In the genomic region with DNA sequence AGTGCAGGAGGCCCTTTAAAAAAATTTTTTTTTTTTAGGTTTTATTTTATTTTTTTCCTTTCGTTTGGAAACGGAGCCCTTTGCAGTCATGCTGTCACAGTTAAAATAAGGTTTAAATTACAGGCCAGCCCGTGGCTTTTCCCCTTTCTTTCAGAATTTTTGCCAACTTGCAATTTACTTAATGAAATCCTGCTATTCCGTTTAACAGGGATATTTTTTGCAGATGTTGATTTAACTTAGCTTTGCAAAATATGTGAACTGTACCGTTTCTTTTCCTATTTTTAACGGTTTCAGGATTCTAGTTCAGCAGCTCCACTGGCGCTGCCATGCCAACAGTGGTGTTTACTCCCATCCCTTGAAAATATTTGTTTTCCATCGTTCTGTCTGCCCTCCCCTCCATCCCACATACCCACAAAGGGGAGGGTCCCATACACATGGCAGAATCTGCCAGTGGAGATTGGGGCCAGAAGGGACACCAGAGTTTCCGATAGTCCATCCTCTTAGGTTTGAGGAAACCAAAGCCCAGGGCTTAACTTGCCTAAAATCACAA, we compare ENCODE assay signal across 24 cellular contexts. TPM values are rescaled to one million over a fixed set of nuclear protein-coding genes. Genes with fewer than 3 reads are reported as not detected.
DNase-seq lines count a peak whose midpoint lies in the region; ATAC-seq and TF ChIP-seq lines count a peak whose summit lies in the region.
"Had no signal": no experiment of that assay in that cellular context is flagged by ENCODE, and none has a peak within 500 bp of the region (broad histone marks: within the 10 kb centered on the region; RNA-seq: fewer than 3 reads in every experiment).

No MANE protein-coding gene starts in this region.

- H3K9me2 ChIP-seq in hepatocyte (replicated peaks; ENCODE audit: insufficient read depth): no peaks in the 10 kb centered on the region

- no peak overlapping the region for H3K4me3 Mint-ChIP-seq in activated naive CD4-positive, alpha-beta T cell treated with anti-CD3 and anti-CD28 coated beads, Interleukin-2, amount 10 ng/mL, durations not matched to agents 7 days and 5 days
- H3K4me3 Mint-ChIP-seq: activated CD4-positive, alpha-beta memory T cell treated with anti-CD3 and anti-CD28 coated beads, Interleukin-2, amount 10 ng/mL, durations not matched to agents 7 days and 5 days; activated naive CD8-positive, alpha-beta T cell treated with anti-CD3 and anti-CD28 coated beads, Interleukin-2, amount 50 U/mL, for 24 hours; B cell; stimulated activated naive B cell treated with anti-CD40 and anti-IgM and Interleukin-4, amounts not matched to agents 10 μg/mL and 1 μg/mL and 100 μg/mL, for 72 hours; T-cell had no signal

- H3K27ac ChIP-seq in hepatocyte: peak overlapping the region; percentile 45
- H3K27ac ChIP-seq: neutrophil, testis had no signal

- no peak overlapping the region for H2AFZ ChIP-seq in hepatocyte

- 60% methylated on average over 9 of the region's 9 CpGs for WGBS in hepatocyte (ENCODE audit: low lambda C conversion rate, missing lambda C conversion rate)

- peaks cover 36% of the 10 kb centered on the region for H4K20me1 ChIP-seq in hepatocyte (ENCODE audit: insufficient read depth, poor library complexity, severe bottlenecking)

- ATAC-seq in left cardiac atrium: no peak
- ATAC-seq in Right ventricle myocardium inferior: no peak
- ATAC-seq in sciatic nerve: peak; percentile 46
- ATAC-seq in GM21825 (IDR thresholded peaks at IDR 0.05; ENCODE audit: unreplicated experiment): no peak
- ATAC-seq: activated naive CD8-positive, alpha-beta T cell treated with anti-CD3 and anti-CD28 coated beads, Interleukin-2, amount 50 U/mL, for 24 hours; body of pancreas; stimulated activated naive B cell treated with anti-CD40 and anti-IgM and Interleukin-4, amounts not matched to agents 10 μg/mL and 1 μg/mL and 100 μg/mL, for 72 hours; T-cell had no signal

- H3K4me2 ChIP-seq in hepatocyte: no peak overlapping the region

- CTCF ChIA-PET in activated naive CD4-positive, alpha-beta T cell treated with anti-CD3 and anti-CD28 coated beads, Interleukin-2, amount 10 ng/mL, durations not matched to agents 7 days and 5 days (lab: Charles Lee): interaction anchor here (0.7 kb wide), 1 partner anchor 70 kb away, joined by 3 read pairs; no protein-coding TSS in a partner anchor

- peaks cover 31% of the 10 kb centered on the region for H3K4me1 ChIP-seq in hepatocyte (ENCODE audit: insufficient read depth)

- H3K4me3 ChIP-seq in hepatocyte: no peak overlapping the region
- H3K4me3 ChIP-seq: body of pancreas, lung, testis had no signal

- DNase-seq in left cardiac atrium (peak; percentile 5), Right ventricle myocardium inferior (ENCODE audit: missing footprints) (no peak), hepatocyte (ENCODE audit: low spot score) (no peak), sciatic nerve (ENCODE audit: low spot score) (no peak), cerebellar cortex (ENCODE audit: low spot score) (no peak)
- no peak for DNase-seq in activated CD4-positive, alpha-beta T cell treated with anti-CD3 and anti-CD28 coated beads for 1 hour
- no peak for DNase-seq in activated naive CD4-positive, alpha-beta T cell treated with anti-CD3 and anti-CD28 coated beads, Interleukin-2, amount 10 ng/mL, durations not matched to agents 7 days and 5 days
- DNase-seq: activated CD4-positive, alpha-beta memory T cell treated with anti-CD3 and anti-CD28 coated beads, Interleukin-2, amount 10 ng/mL, durations not matched to agents 7 days and 5 days; activated naive CD8-positive, alpha-beta T cell treated with anti-CD3 and anti-CD28 coated beads, Interleukin-2, amount 50 U/mL, for 24 hours; GF-D8; Karpas-422; MV-4-11; NCI-H1694 treated with DMSO at 0.1 percent for 48 hours; NCI-H524 treated with DMSO at 0.1 percent for 48 hours; NK-92 treated with Interleukin-12 subunit alpha and Interleukin-12 subunit beta, amount 100 ng/mL, for 24 hours; stimulated activated CD4-positive, alpha-beta T cell treated with anti-CD3 and anti-CD28 coated beads, Interleukin-4, amount 100 ng/mL, for 1 hour; stimulated activated naive B cell treated with anti-CD40 and anti-IgM and Interleukin-4, amounts not matched to agents 10 μg/mL and 1 μg/mL and 100 μg/mL, for 72 hours; T-cell; testis had no signal

- TF ChIP-seq CTCF in hepatocyte (IDR thresholded peaks at IDR 0.05; ENCODE audit: poor library complexity): no peak

- H3K9me3 Mint-ChIP-seq in activated naive CD4-positive, alpha-beta T cell treated with anti-CD3 and anti-CD28 coated beads, Interleukin-2, amount 10 ng/mL, durations not matched to agents 7 days and 5 days: peaks cover 6% of the 10 kb centered on the region

- H3K4me1 Mint-ChIP-seq in activated naive CD4-positive, alpha-beta T cell treated with anti-CD3 and anti-CD28 coated beads, Interleukin-2, amount 10 ng/mL, durations not matched to agents 7 days and 5 days: peaks cover 9% of the 10 kb centered on the region

- no peaks in the 10 kb centered on the region for H3K36me3 ChIP-seq in hepatocyte (replicated peaks; ENCODE audit: insufficient read depth, low read depth)
- H3K36me3 ChIP-seq: neutrophil had no signal

- H3K27me3 Mint-ChIP-seq in activated naive CD4-positive, alpha-beta T cell treated with anti-CD3 and anti-CD28 coated beads, Interleukin-2, amount 10 ng/mL, durations not matched to agents 7 days and 5 days: peaks cover 39% of the 10 kb centered on the region

- intact Hi-C loops in left cardiac atrium (cut with DNase I) (no loop called here), Right ventricle myocardium inferior (cut with DNase I) (no loop called here), sciatic nerve (cut with DNase I) (no loop called here)

- H3K79me2 ChIP-seq in hepatocyte: peaks cover 100% of the 10 kb centered on the region

- no peaks in the 10 kb centered on the region for H3K9me3 ChIP-seq in hepatocyte (ENCODE audit: low read depth)
- H3K9me3 ChIP-seq: neutrophil, testis had no signal

- H3K36me3 Mint-ChIP-seq in activated naive CD4-positive, alpha-beta T cell treated with anti-CD3 and anti-CD28 coated beads, Interleukin-2, amount 10 ng/mL, durations not matched to agents 7 days and 5 days: no peaks in the 10 kb centered on the region
- H3K36me3 Mint-ChIP-seq: T-cell had no signal

- H3K27me3 ChIP-seq in hepatocyte: no peaks in the 10 kb centered on the region
- H3K27me3 ChIP-seq: body of pancreas, testis had no signal

- no peak overlapping the region for H3K27ac Mint-ChIP-seq in activated naive CD4-positive, alpha-beta T cell treated with anti-CD3 and anti-CD28 coated beads, Interleukin-2, amount 10 ng/mL, durations not matched to agents 7 days and 5 days
- H3K27ac Mint-ChIP-seq: activated CD4-positive, alpha-beta memory T cell treated with anti-CD3 and anti-CD28 coated beads, Interleukin-2, amount 10 ng/mL, durations not matched to agents 7 days and 5 days; activated naive CD8-positive, alpha-beta T cell treated with anti-CD3 and anti-CD28 coated beads, Interleukin-2, amount 50 U/mL, for 24 hours; B cell; stimulated activated naive B cell treated with anti-CD40 and anti-IgM and Interleukin-4, amounts not matched to agents 10 μg/mL and 1 μg/mL and 100 μg/mL, for 72 hours; T-cell had no signal

RNA-seq across cellular contexts. Expression of a gene that starts 54.3 kb away (rescaled TPM):
- 10 to 100 TPM; 13.5 to 51.5 TPM for total RNA-seq in left cardiac atrium
- total RNA-seq in Right ventricle myocardium inferior: 16.2 TPM
- total RNA-seq in hepatocyte: 26.4 and 35.4 TPM in 2 replicates
- polyA plus RNA-seq in hepatocyte: 24.2 and 26.6 TPM in 2 replicates
- 62.4 TPM for total RNA-seq in sciatic nerve
